ENCODE assay signal across 2 cellular contexts in the genomic region with DNA sequence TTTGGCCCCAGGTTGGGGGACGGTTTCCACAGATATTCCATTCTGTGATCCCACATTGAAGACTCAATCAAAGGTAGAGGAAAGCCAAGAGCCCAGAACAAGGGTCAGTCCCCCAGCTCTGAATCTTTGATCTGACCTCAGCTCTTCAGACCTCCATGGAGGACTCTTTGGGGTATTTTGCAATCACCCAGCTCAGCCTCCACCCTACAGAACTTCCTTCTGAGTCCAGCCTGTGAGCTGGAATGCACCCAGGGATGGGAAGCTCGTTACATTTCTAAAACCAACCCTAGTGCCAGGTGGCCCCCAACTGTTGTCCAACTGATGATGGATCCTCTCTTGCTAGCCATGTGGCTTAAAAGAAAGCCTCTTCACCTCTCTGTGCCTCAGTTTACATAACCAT.
TF ChIP-seq lines count a peak whose summit lies in the region.

No MANE protein-coding gene starts in this region.

TF ChIP-seq in IMR-90, 13 proteins besides CTCF, POLR2A, EP300 and RAD21:
- TF ChIP-seq RFX5 (IDR thresholded peaks at IDR 0.05; ENCODE audit: low read depth, low read length) (no peak), FOS (IDR thresholded peaks at IDR 0.05; ENCODE audit: low read depth, low read length) (no peak)
- TF ChIP-seq, protein P1, sequence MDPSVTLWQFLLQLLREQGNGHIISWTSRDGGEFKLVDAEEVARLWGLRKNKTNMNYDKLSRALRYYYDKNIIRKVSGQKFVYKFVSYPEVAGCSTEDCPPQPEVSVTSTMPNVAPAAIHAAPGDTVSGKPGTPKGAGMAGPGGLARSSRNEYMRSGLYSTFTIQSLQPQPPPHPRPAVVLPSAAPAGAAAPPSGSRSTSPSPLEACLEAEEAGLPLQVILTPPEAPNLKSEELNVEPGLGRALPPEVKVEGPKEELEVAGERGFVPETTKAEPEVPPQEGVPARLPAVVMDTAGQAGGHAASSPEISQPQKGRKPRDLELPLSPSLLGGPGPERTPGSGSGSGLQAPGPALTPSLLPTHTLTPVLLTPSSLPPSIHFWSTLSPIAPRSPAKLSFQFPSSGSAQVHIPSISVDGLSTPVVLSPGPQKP (IDR thresholded peaks at IDR 0.05; ENCODE audit: borderline replicate concordance, low read depth, low read length): no peak

TF ChIP-seq in GM12891, 5 proteins besides CTCF, POLR2A, EP300 and RAD21 (continued from another document):
- TF ChIP-seq POLR2AphosphoS5 (IDR thresholded peaks at IDR 0.05; ENCODE audit: low read depth, low read length) (no peak), PAX5 (IDR thresholded peaks at IDR 0.05; ENCODE audit: insufficient read depth, low read length, severe bottlenecking) (no peak)
